12 cellular contexts compared by ENCODE assay signal in the genomic region with DNA sequence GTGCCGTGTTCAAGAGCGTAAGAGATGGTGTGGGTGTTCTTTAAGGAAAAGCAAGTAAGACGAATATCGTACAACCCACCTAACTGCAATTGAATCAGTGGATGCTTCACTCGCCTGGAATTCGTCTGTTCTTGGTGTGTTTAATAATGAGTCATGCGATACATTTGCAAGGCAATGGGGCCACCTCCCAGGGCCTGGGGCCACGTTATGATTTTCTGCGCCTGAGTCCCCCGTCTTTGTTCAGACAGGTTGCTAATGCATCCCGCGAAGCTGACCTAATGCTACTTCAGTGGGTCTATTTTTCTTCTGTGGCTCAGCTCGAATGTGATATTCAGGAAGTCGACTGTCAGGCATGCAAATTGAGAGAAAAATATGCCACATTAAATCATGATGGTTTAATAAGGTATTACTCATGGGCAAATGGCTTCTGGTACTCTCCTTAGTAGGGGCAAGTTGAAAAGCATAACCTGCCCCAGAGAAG. TPM values are rescaled to one million over a fixed set of nuclear protein-coding genes. Genes with fewer than 3 reads are reported as not detected.
A peak's percentile ranks its signal among the peaks of the same experiment; 100 is the strongest.
DNase-seq lines count a peak whose midpoint lies in the region; ATAC-seq and TF ChIP-seq lines count a peak whose summit lies in the region.
"Had no signal": no experiment of that assay in that cellular context is flagged by ENCODE, and none has a peak within 500 bp of the region (broad histone marks: within the 10 kb centered on the region; RNA-seq: fewer than 3 reads in every experiment).

No MANE protein-coding gene starts in this region.

- no peaks in the 10 kb centered on the region for H3K4me1 ChIP-seq in left ventricle myocardium inferior
- H3K4me1 ChIP-seq: testis had no signal

- TF ChIP-seq CTCF in omental fat pad (IDR thresholded peaks at IDR 0.05) (no peak), left ventricle myocardium inferior (IDR thresholded peaks at IDR 0.05; ENCODE audit: borderline replicate concordance) (no peak)

- intact Hi-C loops in left ventricle myocardium inferior (cut with micrococcal nuclease): loop anchor here (10.0 kb wide), 1 partner anchor 440 kb away; no protein-coding TSS in a partner anchor

- no peaks in the 10 kb centered on the region for H3K27me3 ChIP-seq in left ventricle myocardium inferior (ENCODE audit: low read depth)
- H3K27me3 ChIP-seq: testis had no signal

- H3K27ac ChIP-seq in left ventricle myocardium inferior (replicated peaks): no peak overlapping the region
- H3K27ac ChIP-seq: testis had no signal

- H3K36me3 ChIP-seq in left ventricle myocardium inferior: no peaks in the 10 kb centered on the region

- peak; percentile 32 for ATAC-seq in omental fat pad (ENCODE audit: low FRiP score)
- ATAC-seq in HG03432 (IDR thresholded peaks at IDR 0.05; ENCODE audit: unreplicated experiment): no peak

- H3K9me3 ChIP-seq in left ventricle myocardium inferior (replicated peaks): no peaks in the 10 kb centered on the region
- H3K9me3 ChIP-seq: testis had no signal

- DNase-seq in Daoy (ENCODE audit: low read depth) (peak; percentile 93), NCI-H460 (ENCODE audit: extremely low read depth, low read depth) (peak; percentile 69), dermis blood vessel endothelial cell (peak; percentile 68), omental fat pad (ENCODE audit: low spot score) (no peak), left ventricle myocardium inferior (no peak), cerebellum (ENCODE audit: low spot score) (no peak), CD1c-positive myeloid dendritic cell (ENCODE audit: extremely low spot score) (no peak)
- DNase-seq: DMS79; SIG-M5; stimulated activated CD4-positive, alpha-beta T cell treated with anti-CD3 and anti-CD28 coated beads, Interleukin-15, amount 100 ng/mL, for 24 hours; testis had no signal

- H3K4me3 ChIP-seq in left ventricle myocardium inferior: no peak overlapping the region
- H3K4me3 ChIP-seq: testis had no signal

RNA-seq across cellular contexts. Expression of a gene that starts 14.3 kb away (rescaled TPM):
- 25.7 and 33.2 TPM in 2 replicates for total RNA-seq in Daoy (2014; rRNA removed; shearing (Covaris generic))
- total RNA-seq in NCI-H460 (2014; rRNA removed; shearing (Covaris generic)): 25.2 TPM in 2 replicates
- 22.4 and 30.9 TPM in 2 replicates for polyA plus RNA-seq in NCI-H460 (2014; cell fraction: nucleus; rRNA removed)
- total RNA-seq in dermis blood vessel endothelial cell: 52.9 and 63.8 TPM in 2 replicates
- total RNA-seq in omental fat pad: 10 to 100 TPM in 2 of 4 donors, 1 to 10 TPM in 2; 8.3 to 14.5 (median 10.8) TPM
- total RNA-seq in left ventricle myocardium inferior: 9.4 TPM
- total RNA-seq in cerebellum: 35.3 TPM

Comparison
In these comparisons a context has a peak if more than half of its experiments do, and no peak if none do; other contexts are left out.
1. DNase-seq: peak in Daoy (single experiment), NCI-H460 (single experiment) and dermis blood vessel endothelial cell (single experiment); none in omental fat pad (single experiment), left ventricle myocardium inferior (single experiment), cerebellum (single experiment) and CD1c-positive myeloid dendritic cell (single experiment).